ENCODE assay signal across 1 cellular context in the genomic region with DNA sequence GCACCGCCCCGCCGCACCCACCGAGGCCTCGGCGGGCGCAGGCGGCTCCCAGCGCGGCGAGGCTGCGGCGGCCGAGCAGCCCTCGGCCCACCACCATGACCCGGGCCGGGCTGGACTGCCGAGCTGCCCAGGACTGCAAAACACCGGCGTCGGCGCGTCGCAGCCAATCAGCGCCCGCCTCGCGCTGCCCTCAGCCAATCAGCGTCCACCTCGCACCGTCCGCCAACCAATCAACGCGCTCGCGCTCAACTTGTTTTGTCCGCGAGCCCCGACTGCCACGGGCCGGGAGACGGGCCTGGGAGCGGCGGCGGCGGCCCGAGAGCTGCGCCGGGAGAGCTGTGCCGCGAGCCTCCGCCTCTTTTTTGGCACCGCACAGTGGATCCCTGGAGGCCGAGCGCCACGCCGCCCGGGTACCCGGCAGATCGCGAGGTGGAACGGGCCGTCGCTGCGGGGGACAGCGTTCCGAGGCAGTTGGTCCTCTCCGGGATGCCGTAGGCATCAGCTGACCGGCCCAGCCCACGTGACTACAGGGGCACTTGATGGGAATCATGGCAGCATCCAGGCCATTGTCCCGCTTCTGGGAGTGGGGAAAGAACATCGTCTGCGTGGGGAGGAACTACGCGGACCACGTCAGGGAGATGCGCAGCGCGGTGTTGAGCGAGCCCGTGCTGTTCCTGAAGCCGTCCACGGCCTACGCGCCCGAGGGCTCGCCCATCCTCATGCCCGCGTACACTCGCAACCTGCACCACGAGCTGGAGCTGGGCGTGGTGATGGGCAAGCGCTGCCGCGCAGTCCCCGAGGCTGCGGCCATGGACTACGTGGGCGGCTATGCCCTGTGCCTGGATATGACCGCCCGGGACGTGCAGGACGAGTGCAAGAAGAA.
A peak's percentile ranks its signal among the peaks of the same experiment; 100 is the strongest.
TF ChIP-seq lines count a peak whose summit lies in the region.

A gene (plus strand): TSS at position 516 of the 883 bp plus-strand sequence. CDS start 33 bp downstream, at position 549.
A gene (minus strand): TSS at position 135 of the 883 bp plus-strand sequence. CDS start 38 bp downstream, at position 97.

TF ChIP-seq in K562, 482 proteins besides CTCF, POLR2A, EP300 and RAD21 (continued from another document and continues in another):
- TF ChIP-seq, protein P1, sequence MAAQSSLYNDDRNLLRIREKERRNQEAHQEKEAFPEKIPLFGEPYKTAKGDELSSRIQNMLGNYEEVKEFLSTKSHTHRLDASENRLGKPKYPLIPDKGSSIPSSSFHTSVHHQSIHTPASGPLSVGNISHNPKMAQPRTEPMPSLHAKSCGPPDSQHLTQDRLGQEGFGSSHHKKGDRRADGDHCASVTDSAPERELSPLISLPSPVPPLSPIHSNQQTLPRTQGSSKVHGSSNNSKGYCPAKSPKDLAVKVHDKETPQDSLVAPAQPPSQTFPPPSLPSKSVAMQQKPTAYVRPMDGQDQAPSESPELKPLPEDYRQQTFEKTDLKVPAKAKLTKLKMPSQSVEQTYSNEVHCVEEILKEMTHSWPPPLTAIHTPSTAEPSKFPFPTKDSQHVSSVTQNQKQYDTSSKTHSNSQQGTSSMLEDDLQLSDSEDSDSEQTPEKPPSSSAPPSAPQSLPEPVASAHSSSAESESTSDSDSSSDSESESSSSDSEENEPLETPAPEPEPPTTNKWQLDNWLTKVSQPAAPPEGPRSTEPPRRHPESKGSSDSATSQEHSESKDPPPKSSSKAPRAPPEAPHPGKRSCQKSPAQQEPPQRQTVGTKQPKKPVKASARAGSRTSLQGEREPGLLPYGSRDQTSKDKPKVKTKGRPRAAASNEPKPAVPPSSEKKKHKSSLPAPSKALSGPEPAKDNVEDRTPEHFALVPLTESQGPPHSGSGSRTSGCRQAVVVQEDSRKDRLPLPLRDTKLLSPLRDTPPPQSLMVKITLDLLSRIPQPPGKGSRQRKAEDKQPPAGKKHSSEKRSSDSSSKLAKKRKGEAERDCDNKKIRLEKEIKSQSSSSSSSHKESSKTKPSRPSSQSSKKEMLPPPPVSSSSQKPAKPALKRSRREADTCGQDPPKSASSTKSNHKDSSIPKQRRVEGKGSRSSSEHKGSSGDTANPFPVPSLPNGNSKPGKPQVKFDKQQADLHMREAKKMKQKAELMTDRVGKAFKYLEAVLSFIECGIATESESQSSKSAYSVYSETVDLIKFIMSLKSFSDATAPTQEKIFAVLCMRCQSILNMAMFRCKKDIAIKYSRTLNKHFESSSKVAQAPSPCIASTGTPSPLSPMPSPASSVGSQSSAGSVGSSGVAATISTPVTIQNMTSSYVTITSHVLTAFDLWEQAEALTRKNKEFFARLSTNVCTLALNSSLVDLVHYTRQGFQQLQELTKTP (IDR thresholded peaks at IDR 0.05; ENCODE audit: low read depth in 1 of 2, partially characterized antibody in 2 of 2), result peak; percentile 36 to 77
- TF ChIP-seq, protein P2, sequence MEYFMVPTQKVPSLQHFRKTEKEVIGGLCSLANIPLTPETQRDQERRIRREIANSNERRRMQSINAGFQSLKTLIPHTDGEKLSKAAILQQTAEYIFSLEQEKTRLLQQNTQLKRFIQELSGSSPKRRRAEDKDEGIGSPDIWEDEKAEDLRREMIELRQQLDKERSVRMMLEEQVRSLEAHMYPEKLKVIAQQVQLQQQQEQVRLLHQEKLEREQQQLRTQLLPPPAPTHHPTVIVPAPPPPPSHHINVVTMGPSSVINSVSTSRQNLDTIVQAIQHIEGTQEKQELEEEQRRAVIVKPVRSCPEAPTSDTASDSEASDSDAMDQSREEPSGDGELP (CRISPR knock-in tag; IDR thresholded peaks at IDR 0.05; ENCODE audit: borderline replicate concordance), result peak; percentile 100
- TF ChIP-seq CEBPB (tag; IDR thresholded peaks at IDR 0.05) (no peak), HNRNPUL1 (IDR thresholded peaks at IDR 0.05; ENCODE audit: low read length) (no peak), ZNF830 (CRISPR knock-in tag; IDR thresholded peaks at IDR 0.05) (0 out of 2 replicates have a peak, but pooled peaks have one; percentile 57), ZNF133 (CRISPR knock-in tag; IDR thresholded peaks at IDR 0.05) (no peak), ZNF668 (CRISPR knock-in tag; IDR thresholded peaks at IDR 0.05) (no peak), MEIS2 (IDR thresholded peaks at IDR 0.05; ENCODE audit: partially characterized antibody) (no peak), KLF10 (CRISPR knock-in tag; IDR thresholded peaks at IDR 0.05) (no peak), ATF1 (CRISPR knock-in tag; IDR thresholded peaks at IDR 0.05) (no peak; the same call in 1 of the 2 replicates), ATF1 (tag; IDR thresholded peaks at IDR 0.05) (peak; percentile 94), SLC30A9 (CRISPR knock-in tag; IDR thresholded peaks at IDR 0.05) (no peak), POLR2H (tag; IDR thresholded peaks at IDR 0.05; ENCODE audit: low read depth) (no peak), RBM15 (IDR thresholded peaks at IDR 0.05; ENCODE audit: insufficient read depth, low read length) (no peak), ERF (CRISPR knock-in tag; IDR thresholded peaks at IDR 0.05) (no peak), MTF1 (CRISPR knock-in tag; IDR thresholded peaks at IDR 0.05; ENCODE audit: borderline replicate concordance) (no peak), ZNF354B (CRISPR knock-in tag; IDR thresholded peaks at IDR 0.05) (no peak), ZBTB7A (IDR thresholded peaks at IDR 0.05; ENCODE audit: borderline replicate concordance, control insufficient read depth, low read depth, low read length) (peak; percentile 4; the same call in 1 of the 2 replicates), ZNF165 (CRISPR knock-in tag; IDR thresholded peaks at IDR 0.05; ENCODE audit: borderline replicate concordance) (no peak; the same call in 1 of the 2 replicates), KLF13 (tag; IDR thresholded peaks at IDR 0.05; ENCODE audit: borderline replicate concordance, low read depth) (peak; percentile 40; the same call in 1 of the 2 replicates), ELF4 (CRISPR knock-in tag; IDR thresholded peaks at IDR 0.05) (no peak), CBFB (CRISPR knock-in tag; IDR thresholded peaks at IDR 0.05) (peak; percentile 92), NFE2L1 (tag; IDR thresholded peaks at IDR 0.05; ENCODE audit: borderline replicate concordance, low read depth) (no peak), SUPT5H (IDR thresholded peaks at IDR 0.05) (peak; percentile 66), SMARCA5 (IDR thresholded peaks at IDR 0.05) (no peak), TCF7L2 (IDR thresholded peaks at IDR 0.05; ENCODE audit: low read depth, low read length) (no peak), FOXJ3 (CRISPR knock-in tag; IDR thresholded peaks at IDR 0.05) (no peak), BCOR (IDR thresholded peaks at IDR 0.05) (peak; percentile 81), HDAC1 (IDR thresholded peaks at IDR 0.05) (peak; percentile 38 to 99; a peak in 3 of 4 replicates), NCOR1 (IDR thresholded peaks at IDR 0.05) (no peak), DDX20 (tag; IDR thresholded peaks at IDR 0.05; ENCODE audit: low read depth) (no peak), NFIX (CRISPR knock-in tag; IDR thresholded peaks at IDR 0.05; ENCODE audit: low read depth) (no peak), ZSCAN32 (CRISPR knock-in tag; IDR thresholded peaks at IDR 0.05) (no peak), ZNF507 (tag; conservative IDR thresholded peaks at IDR 0.05) (no peak), MCM3 (IDR thresholded peaks at IDR 0.05) (no peak), FOXM1 (IDR thresholded peaks at IDR 0.05; ENCODE audit: low read depth) (peak; percentile 82), FOXM1 (CRISPR knock-in tag; IDR thresholded peaks at IDR 0.05; ENCODE audit: low read depth) (0 out of 2 replicates have a peak, but pooled peaks have one; percentile 63), ZNF134 (CRISPR knock-in tag; conservative IDR thresholded peaks at IDR 0.05) (no peak), ARID1B (IDR thresholded peaks at IDR 0.05) (no peak), FIP1L1 (IDR thresholded peaks at IDR 0.05; ENCODE audit: low read depth, low read length, poor library complexity, severe bottlenecking) (peak; percentile 56), BRD9 (IDR thresholded peaks at IDR 0.05; ENCODE audit: low read depth, partially characterized antibody) (no peak), NCOA1 (IDR thresholded peaks at IDR 0.05; ENCODE audit: low read depth) (0 out of 2 replicates have a peak, but pooled peaks have one; percentile 22), GTF2E2 (tag; IDR thresholded peaks at IDR 0.05) (no peak), TAL1 (IDR thresholded peaks at IDR 0.05) (no peak)
- TF ChIP-seq, protein P3, sequence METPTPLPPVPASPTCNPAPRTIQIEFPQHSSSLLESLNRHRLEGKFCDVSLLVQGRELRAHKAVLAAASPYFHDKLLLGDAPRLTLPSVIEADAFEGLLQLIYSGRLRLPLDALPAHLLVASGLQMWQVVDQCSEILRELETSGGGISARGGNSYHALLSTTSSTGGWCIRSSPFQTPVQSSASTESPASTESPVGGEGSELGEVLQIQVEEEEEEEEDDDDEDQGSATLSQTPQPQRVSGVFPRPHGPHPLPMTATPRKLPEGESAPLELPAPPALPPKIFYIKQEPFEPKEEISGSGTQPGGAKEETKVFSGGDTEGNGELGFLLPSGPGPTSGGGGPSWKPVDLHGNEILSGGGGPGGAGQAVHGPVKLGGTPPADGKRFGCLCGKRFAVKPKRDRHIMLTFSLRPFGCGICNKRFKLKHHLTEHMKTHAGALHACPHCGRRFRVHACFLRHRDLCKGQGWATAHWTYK (CRISPR knock-in tag; IDR thresholded peaks at IDR 0.05), result peak; percentile 68; the same call in 1 of the 2 replicates
- TF ChIP-seq, protein P4, sequence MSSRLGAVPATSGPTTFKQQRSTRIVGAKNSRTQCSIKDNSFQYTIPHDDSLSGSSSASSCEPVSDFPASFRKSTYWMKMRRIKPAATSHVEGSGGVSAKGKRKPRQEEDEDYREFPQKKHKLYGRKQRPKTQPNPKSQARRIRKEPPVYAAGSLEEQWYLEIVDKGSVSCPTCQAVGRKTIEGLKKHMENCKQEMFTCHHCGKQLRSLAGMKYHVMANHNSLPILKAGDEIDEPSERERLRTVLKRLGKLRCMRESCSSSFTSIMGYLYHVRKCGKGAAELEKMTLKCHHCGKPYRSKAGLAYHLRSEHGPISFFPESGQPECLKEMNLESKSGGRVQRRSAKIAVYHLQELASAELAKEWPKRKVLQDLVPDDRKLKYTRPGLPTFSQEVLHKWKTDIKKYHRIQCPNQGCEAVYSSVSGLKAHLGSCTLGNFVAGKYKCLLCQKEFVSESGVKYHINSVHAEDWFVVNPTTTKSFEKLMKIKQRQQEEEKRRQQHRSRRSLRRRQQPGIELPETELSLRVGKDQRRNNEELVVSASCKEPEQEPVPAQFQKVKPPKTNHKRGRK (tag; IDR thresholded peaks at IDR 0.05), result no peak
- TF ChIP-seq, protein P5, sequence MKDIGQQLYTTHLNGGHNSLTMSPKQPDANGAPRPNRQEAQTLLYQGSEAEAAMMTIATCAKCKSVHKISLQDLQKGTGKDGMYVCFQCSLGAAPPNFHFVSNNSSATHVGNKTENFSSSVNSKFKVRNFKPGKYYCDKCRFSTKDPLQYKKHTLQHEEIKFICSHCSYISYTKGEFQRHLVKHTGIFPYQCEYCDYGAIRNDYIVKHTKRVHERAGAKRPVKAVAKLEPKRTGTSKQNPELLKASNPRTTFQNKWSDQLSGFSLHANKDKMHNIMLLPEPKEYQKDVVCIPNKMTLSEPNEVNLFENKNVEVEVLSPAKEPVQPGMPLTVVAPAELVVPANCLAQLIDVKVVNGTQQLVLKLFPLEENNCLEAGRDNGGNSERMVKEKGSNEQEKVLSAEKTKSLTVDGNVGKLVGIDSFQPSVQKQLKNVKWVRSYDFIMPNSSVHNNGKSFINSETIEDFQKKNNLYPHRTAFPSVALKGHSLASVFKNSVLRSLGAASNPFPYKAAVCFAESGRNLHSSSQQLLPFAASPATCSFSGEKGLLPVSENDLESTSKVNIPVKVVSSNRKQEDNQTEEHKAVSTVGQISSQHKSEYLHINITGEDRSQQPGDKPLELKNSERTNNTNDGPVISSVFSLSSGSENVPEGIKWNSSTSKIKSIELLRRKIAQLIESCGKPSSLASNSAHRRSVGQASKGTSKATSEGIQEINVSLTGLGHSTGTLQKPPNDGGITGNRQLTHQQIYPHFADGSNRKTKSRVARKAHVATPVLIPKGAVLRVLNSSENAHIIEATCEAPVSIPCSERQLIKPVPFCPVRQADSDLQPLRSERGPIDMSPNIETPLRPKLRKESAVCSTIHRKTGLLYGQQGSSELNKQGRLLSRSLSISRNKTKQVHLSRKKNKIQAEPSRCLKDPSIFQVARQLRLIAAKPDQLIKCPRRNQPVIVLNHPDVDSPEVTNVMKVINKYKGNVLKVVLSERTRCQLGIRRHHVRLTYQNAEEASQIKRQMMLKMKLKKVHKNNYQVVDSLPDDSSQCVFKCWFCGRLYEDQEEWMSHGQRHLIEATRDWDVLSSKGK (CRISPR knock-in tag; IDR thresholded peaks at IDR 0.05), result no peak
- TF ChIP-seq, protein P6, sequence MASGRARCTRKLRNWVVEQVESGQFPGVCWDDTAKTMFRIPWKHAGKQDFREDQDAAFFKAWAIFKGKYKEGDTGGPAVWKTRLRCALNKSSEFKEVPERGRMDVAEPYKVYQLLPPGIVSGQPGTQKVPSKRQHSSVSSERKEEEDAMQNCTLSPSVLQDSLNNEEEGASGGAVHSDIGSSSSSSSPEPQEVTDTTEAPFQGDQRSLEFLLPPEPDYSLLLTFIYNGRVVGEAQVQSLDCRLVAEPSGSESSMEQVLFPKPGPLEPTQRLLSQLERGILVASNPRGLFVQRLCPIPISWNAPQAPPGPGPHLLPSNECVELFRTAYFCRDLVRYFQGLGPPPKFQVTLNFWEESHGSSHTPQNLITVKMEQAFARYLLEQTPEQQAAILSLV (tag; IDR thresholded peaks at IDR 0.05), result no peak
